27 cellular contexts compared by ENCODE assay signal in genomic region chr3:53672987-53673386, GRCh38.
DNase-seq lines count a peak whose midpoint lies in the region; FAIRE-seq and TF ChIP-seq lines count a peak whose summit lies in the region.
"Had no signal": no experiment of that assay in that cellular context is flagged by ENCODE, and none has a peak within 500 bp of the region (broad histone marks: within the 10 kb centered on the region; RNA-seq: fewer than 3 reads in every experiment).

No MANE protein-coding gene starts in this region.

- peak; percentile 91 for FAIRE-seq in endometrium (lab: Jason Lieb, UNC)
- FAIRE-seq: GM12891, HepG2 had no signal

- H3K27me3 Mint-ChIP-seq in nephron (ENCODE audit: low read depth) = peaks cover 3% of the 10 kb centered on the region

- H3K4me3 Mint-ChIP-seq in nephron = peak overlapping the region in 2 of 3 experiments; percentile 1 to 11
- H3K4me3 Mint-ChIP-seq: B cell; CD8-positive, alpha-beta T cell had no signal

- H3K4me3 ChIP-seq in uterus (no peak overlapping the region), WERI-Rb-1 (ENCODE audit: low read depth, low read length) (no peak overlapping the region)

- TF ChIP-seq CTCF in nephron (IDR thresholded peaks at IDR 0.05; ENCODE audit: unreplicated experiment in 3 of 3) (no peak), uterus (IDR thresholded peaks at IDR 0.05) (no peak), WERI-Rb-1 (IDR thresholded peaks at IDR 0.05; ENCODE audit: low read depth, low read length) (no peak)

- intact Hi-C loops in uterus (cut with DNase I; ENCODE audit: low total_unique reads) = no loop called here

- TF ChIP-seq POLR2A in uterus (IDR thresholded peaks at IDR 0.05) = no peak
- no peak for TF ChIP-seq POLR2A in erythroblast (IDR thresholded peaks at IDR 0.05; ENCODE audit: low read length)

- H3K9me3 ChIP-seq in uterus = no peaks in the 10 kb centered on the region
- H3K9me3 ChIP-seq in WERI-Rb-1 (ENCODE audit: severe bottlenecking) = no peaks in the 10 kb centered on the region
- H3K9me3 ChIP-seq: Caco-2 had no signal

- H3K36me3 Mint-ChIP-seq in nephron (ENCODE audit: low read depth) = no peaks in the 10 kb centered on the region
- H3K36me3 Mint-ChIP-seq: CD8-positive, alpha-beta T cell had no signal

- no peaks in the 10 kb centered on the region for H3K36me3 ChIP-seq in uterus
- H3K36me3 ChIP-seq in WERI-Rb-1 = no peaks in the 10 kb centered on the region

- peaks cover 73% of the 10 kb centered on the region for H3K4me1 Mint-ChIP-seq in nephron
- H3K4me1 Mint-ChIP-seq: B cell had no signal

- no peak overlapping the region for H3K27ac ChIP-seq in uterus
- H3K27ac ChIP-seq in WERI-Rb-1 = no peak overlapping the region
- H3K27ac ChIP-seq: 22Rv1, C4-2B, RWPE1 had no signal

- no peaks in the 10 kb centered on the region for H3K9me3 Mint-ChIP-seq in nephron
- H3K9me3 Mint-ChIP-seq: CD8-positive, alpha-beta T cell had no signal

- no peaks in the 10 kb centered on the region for H3K4me1 ChIP-seq in uterus
- H3K4me1 ChIP-seq: Caco-2 had no signal

- H3K27me3 ChIP-seq in uterus (no peaks in the 10 kb centered on the region), WERI-Rb-1 (ENCODE audit: insufficient read depth, low read depth, severe bottlenecking) (no peaks in the 10 kb centered on the region)

- peak overlapping the region; percentile 88 to 97 (median 94) for H3K27ac Mint-ChIP-seq in nephron
- H3K27ac Mint-ChIP-seq: B cell; CD8-positive, alpha-beta T cell had no signal

- DNase-seq in NCI-H1092 treated with DMSO at 0.1 percent for 48 hours (lab: John Stamatoyannopoulos, UW) (peak; percentile 33), NCI-H1092 (lab: John Stamatoyannopoulos, UW) (no peak), uterus (peak; percentile 34), erythroblast (lab: John Stamatoyannopoulos, UW) (no peak), WERI-Rb-1 (no peak)
- DNase-seq in activated naive CD4-positive, alpha-beta T cell (lab: John Stamatoyannopoulos, UW) = no peak
- DNase-seq: Caco-2; CD8-positive, alpha-beta T cell; DMS79; EL; GF-D8; H7; Karpas-422; NCI-H1105 treated with DMSO at 0.1 percent for 48 hours; NCI-H146; NCI-H2029; NCI-H446; NCI-H526; SHP77 had no signal

Comparison
In these comparisons a context has a peak if more than half of its experiments do, and no peak if none do; other contexts are left out.
1. DNase-seq: peak in NCI-H1092 treated with DMSO at 0.1 percent for 48 hours (single experiment) and uterus (2 of 2); none in NCI-H1092 (single experiment), erythroblast (0 of 2), WERI-Rb-1 (single experiment) and activated naive CD4-positive, alpha-beta T cell (0 of 4).